In genomic region chr6:128098000-128098581, GRCh38 we compare ENCODE assay signal across 12 cellular contexts.
DNase-seq lines count a peak whose midpoint lies in the region; ATAC-seq, FAIRE-seq and TF ChIP-seq lines count a peak whose summit lies in the region.
"Had no signal": no experiment of that assay in that cellular context is flagged by ENCODE, and none has a peak within 500 bp of the region (broad histone marks: within the 10 kb centered on the region; RNA-seq: fewer than 3 reads in every experiment).

No MANE protein-coding gene starts in this region.

- TF ChIP-seq CTCF in dorsolateral prefrontal cortex (IDR thresholded peaks at IDR 0.05 in 54 of 56, conservative IDR thresholded peaks at IDR 0.05 in 2 of 56; ENCODE audit: low read depth in 1 of 56, partially characterized antibody in 56 of 56) (no peak), lower lobe of right lung (IDR thresholded peaks at IDR 0.05) (no peak)

- FAIRE-seq in H54 (lab: Jason Lieb, UNC): no peak

- peak overlapping the region in 22 of 59 donors; percentile 1 to 46 (median 10) for H3K4me3 ChIP-seq in dorsolateral prefrontal cortex
- no peak overlapping the region for H3K4me3 ChIP-seq in lower lobe of right lung
- H3K4me3 ChIP-seq: esophagus squamous epithelium, vagina had no signal

- H3K27ac ChIP-seq in dorsolateral prefrontal cortex (peak overlapping the region in 30 of 59 donors; percentile 2 to 69 (median 39)), lower lobe of right lung (no peak overlapping the region)
- H3K27ac ChIP-seq: esophagus squamous epithelium, vagina had no signal

- no peaks in the 10 kb centered on the region for H3K36me3 ChIP-seq in lower lobe of right lung
- H3K36me3 ChIP-seq: esophagus squamous epithelium, vagina had no signal

- peak; percentile 8 for DNase-seq in ELR (ENCODE audit: low read depth)
- DNase-seq in M059J (ENCODE audit: low read depth): peak; percentile 8
- DNase-seq in dorsolateral prefrontal cortex: no peak
- no peak for DNase-seq in H54 (ENCODE audit: insufficient read length, low spot score)
- DNase-seq in ureter (ENCODE audit: low spot score): no peak
- no peak for DNase-seq in lower lobe of right lung
- DNase-seq: CD4-positive, CD25-positive, alpha-beta regulatory T cell; esophagus squamous epithelium; NCI-H1436 treated with DMSO at 0.1 percent for 48 hours had no signal

- no peaks in the 10 kb centered on the region for H3K4me1 ChIP-seq in lower lobe of right lung
- H3K4me1 ChIP-seq: vagina had no signal

- intact Hi-C loops in dorsolateral prefrontal cortex (cut with DNase I) (no loop called here), lower lobe of right lung (cut with DNase I) (no loop called here)

- no peak for TF ChIP-seq POLR2A in H54 (IDR thresholded peaks at IDR 0.05; ENCODE audit: low read depth, low read length)

- ATAC-seq in GM19351 (IDR thresholded peaks at IDR 0.05; ENCODE audit: unreplicated experiment): peak; percentile 48
- ATAC-seq in lower lobe of right lung: no peak
- ATAC-seq in HG02763 (IDR thresholded peaks at IDR 0.05; ENCODE audit: unreplicated experiment): no peak

- H3K27me3 ChIP-seq in dorsolateral prefrontal cortex (no peaks in the 10 kb centered on the region), lower lobe of right lung (ENCODE audit: low read depth) (no peaks in the 10 kb centered on the region)
- H3K27me3 ChIP-seq: esophagus squamous epithelium, vagina had no signal

- H3K9me3 ChIP-seq in lower lobe of right lung: no peaks in the 10 kb centered on the region
- H3K9me3 ChIP-seq: esophagus squamous epithelium, vagina had no signal

Comparison
In these comparisons a context has a peak if more than half of its experiments do, and no peak if none do; other contexts are left out.
1. DNase-seq: peak in ELR (single experiment) and M059J (single experiment); none in dorsolateral prefrontal cortex (0 of 10), H54 (single experiment), ureter (single experiment) and lower lobe of right lung (single experiment).